24 cellular contexts compared by ENCODE assay signal in genomic region chr11:133386262-133386661, GRCh38.
DNase-seq lines count a peak whose midpoint lies in the region; ATAC-seq and TF ChIP-seq lines count a peak whose summit lies in the region.
"Had no signal": no experiment of that assay in that cellular context is flagged by ENCODE, and none has a peak within 500 bp of the region (broad histone marks: within the 10 kb centered on the region; RNA-seq: fewer than 3 reads in every experiment).

No MANE protein-coding gene starts in this region.

- DNase-seq in left ventricle myocardium superior, result no peak
- no peak for DNase-seq in left ventricle myocardium inferior
- peak; percentile 11 for DNase-seq in NCI-H146 treated with DMSO at 0.1 percent for 48 hours (lab: John Stamatoyannopoulos, UW; ENCODE audit: unreplicated experiment)
- peak; percentile 78 for DNase-seq in OCI-M1 (lab: John Stamatoyannopoulos, UW)
- no peak for DNase-seq in natural killer cell
- no peak for DNase-seq in GM13977 (ENCODE audit: low spot score)
- no peak for DNase-seq in Karpas-422
- DNase-seq in stimulated activated CD4-positive, alpha-beta T cell treated with anti-CD3 and anti-CD28 coated beads, Interleukin-4, amount 100 ng/mL, for 4 hours, result no peak
- DNase-seq: activated CD4-positive, alpha-beta T cell treated with anti-CD3 and anti-CD28 coated beads, Interleukin-2, amount 10 ng/mL, durations not matched to agents 7 days and 5 days; activated CD8-positive, alpha-beta memory T cell treated with anti-CD3 and anti-CD28 coated beads, Interleukin-2, amount 50 U/mL, for 4 hours; body of pancreas; effector memory CD4-positive, alpha-beta T cell; kidney; MG63; naive B cell; NCI-H345; stimulated activated CD4-positive, alpha-beta T cell treated with anti-CD3 and anti-CD28 coated beads, Interleukin-15, amount 100 ng/mL, for 24 hours; substantia nigra; uterus had no signal

- H3K27ac Mint-ChIP-seq in natural killer cell, result no peak overlapping the region
- H3K27ac Mint-ChIP-seq: activated CD4-positive, alpha-beta T cell treated with anti-CD3 and anti-CD28 coated beads, Interleukin-2, amount 10 ng/mL, durations not matched to agents 7 days and 5 days; activated T-helper 2 cell treated with anti-CD3 and anti-CD28 coated beads, Interferon-gamma antibody, Interleukin-2, Interleukin-4, amounts not matched to agents 10 μg/mL and 5 μg/mL and 100 μg/mL, durations not matched to agents 14 hours and 24 hours and 36 hours; CD14-positive monocyte; naive B cell had no signal

- H3K9me3 ChIP-seq in left ventricle myocardium inferior (replicated peaks) (no peaks in the 10 kb centered on the region), Karpas-422 (ENCODE audit: low read length) (no peaks in the 10 kb centered on the region)
- H3K9me3 ChIP-seq: body of pancreas, esophagus muscularis mucosa, gastroesophageal sphincter, MG63, right atrium auricular region, uterus had no signal

- H3K36me3 ChIP-seq in left ventricle myocardium inferior (no peaks in the 10 kb centered on the region), Karpas-422 (ENCODE audit: insufficient read depth, low read length) (no peaks in the 10 kb centered on the region)
- H3K36me3 ChIP-seq: esophagus muscularis mucosa, gastroesophageal sphincter, MG63, right atrium auricular region, uterus had no signal

- no peak overlapping the region for H2AFZ ChIP-seq in Karpas-422 (ENCODE audit: low read length)

- H3K4me3 ChIP-seq in left ventricle myocardium inferior, result no peak overlapping the region
- no peak overlapping the region for H3K4me3 ChIP-seq in Karpas-422 (ENCODE audit: low read length)
- H3K4me3 ChIP-seq: body of pancreas, esophagus muscularis mucosa, gastroesophageal sphincter, MG63, right atrium auricular region, uterus had no signal

- in situ Hi-C loops in GM13977 (cut with MboI; ENCODE audit: low pct_unique_long_range_greater_than_20kb, low sequenced_read_pairs, unreplicated experiment), result no loop called here

- peaks cover 0 to 3% of the 10 kb centered on the region in 2 donors for H3K9me3 Mint-ChIP-seq in natural killer cell
- H3K9me3 Mint-ChIP-seq: activated CD4-positive, alpha-beta T cell treated with anti-CD3 and anti-CD28 coated beads, Interleukin-2, amount 10 ng/mL, durations not matched to agents 7 days and 5 days; activated T-helper 2 cell treated with anti-CD3 and anti-CD28 coated beads, Interferon-gamma antibody, Interleukin-2, Interleukin-4, amounts not matched to agents 10 μg/mL and 5 μg/mL and 100 μg/mL, durations not matched to agents 14 hours and 24 hours and 36 hours had no signal

- no peaks in the 10 kb centered on the region for H3K79me2 ChIP-seq in Karpas-422 (ENCODE audit: low read length)

- H4K20me1 ChIP-seq in Karpas-422 (ENCODE audit: insufficient read depth, low read depth, low read length), result no peaks in the 10 kb centered on the region

- H3K27me3 ChIP-seq in left ventricle myocardium inferior (ENCODE audit: low read depth), result peaks cover 34% of the 10 kb centered on the region
- H3K27me3 ChIP-seq in Karpas-422 (ENCODE audit: low read length), result no peaks in the 10 kb centered on the region
- H3K27me3 ChIP-seq: body of pancreas, right atrium auricular region, uterus had no signal

- no peak overlapping the region for H3K4me3 Mint-ChIP-seq in natural killer cell
- H3K4me3 Mint-ChIP-seq: activated CD4-positive, alpha-beta T cell treated with anti-CD3 and anti-CD28 coated beads, Interleukin-2, amount 10 ng/mL, durations not matched to agents 7 days and 5 days; CD14-positive monocyte; naive B cell had no signal

- H3K27me3 Mint-ChIP-seq in natural killer cell (ENCODE audit: low read depth in 2 of 2), result no peaks in the 10 kb centered on the region
- H3K27me3 Mint-ChIP-seq: activated CD4-positive, alpha-beta T cell treated with anti-CD3 and anti-CD28 coated beads, Interleukin-2, amount 10 ng/mL, durations not matched to agents 7 days and 5 days had no signal

- ATAC-seq in left ventricle myocardium superior (peak; percentile 43), natural killer cell (no peak)
- ATAC-seq: body of pancreas, gastroesophageal sphincter had no signal

- intact Hi-C loops in left ventricle myocardium superior (cut with micrococcal nuclease) (no loop called here), left ventricle myocardium inferior (cut with micrococcal nuclease) (no loop called here), natural killer cell (cut with micrococcal nuclease) (no loop called here)

- H3K9me2 ChIP-seq in Karpas-422 (replicated peaks; ENCODE audit: insufficient read depth, low read length), result no peaks in the 10 kb centered on the region

- no peak overlapping the region for H3K4me2 ChIP-seq in Karpas-422 (ENCODE audit: low read depth, low read length, poor library complexity, severe bottlenecking)

- H3K36me3 Mint-ChIP-seq in natural killer cell, result no peaks in the 10 kb centered on the region
- H3K36me3 Mint-ChIP-seq: CD14-positive monocyte, naive B cell had no signal

- no peak for TF ChIP-seq CTCF in left ventricle myocardium inferior (IDR thresholded peaks at IDR 0.05; ENCODE audit: borderline replicate concordance)
- no peak for TF ChIP-seq CTCF in natural killer cell (IDR thresholded peaks at IDR 0.05)
- no peak for TF ChIP-seq CTCF in GM13977 (IDR thresholded peaks at IDR 0.05; ENCODE audit: extremely low read depth, insufficient read depth, missing control alignments)

- H3K4me1 Mint-ChIP-seq in natural killer cell, result no peaks in the 10 kb centered on the region
- H3K4me1 Mint-ChIP-seq: activated CD4-positive, alpha-beta T cell treated with anti-CD3 and anti-CD28 coated beads, Interleukin-2, amount 10 ng/mL, durations not matched to agents 7 days and 5 days; CD14-positive monocyte had no signal

- H3K27ac ChIP-seq in left ventricle myocardium inferior (replicated peaks), result no peak overlapping the region
- no peak overlapping the region for H3K27ac ChIP-seq in Karpas-422 (ENCODE audit: low read length)
- H3K27ac ChIP-seq: body of pancreas, esophagus muscularis mucosa, gastroesophageal sphincter, right atrium auricular region, uterus had no signal

- H3K4me1 ChIP-seq in left ventricle myocardium inferior (peaks cover 19% of the 10 kb centered on the region), Karpas-422 (ENCODE audit: low read length) (no peaks in the 10 kb centered on the region)
- H3K4me1 ChIP-seq: body of pancreas, esophagus muscularis mucosa, gastroesophageal sphincter, uterus had no signal

- no peak overlapping the region for H3K9ac ChIP-seq in Karpas-422 (ENCODE audit: low read length)

Comparison
In these comparisons a context has a peak if more than half of its experiments do, and no peak if none do; other contexts are left out.
1. DNase-seq: peak in NCI-H146 treated with DMSO at 0.1 percent for 48 hours (single experiment) and OCI-M1 (single experiment); none in left ventricle myocardium superior (single experiment), left ventricle myocardium inferior (single experiment), natural killer cell (single experiment), GM13977 (single experiment), Karpas-422 (single experiment) and stimulated activated CD4-positive, alpha-beta T cell treated with anti-CD3 and anti-CD28 coated beads, Interleukin-4, amount 100 ng/mL, for 4 hours (0 of 2).